Comparison of ENCODE assay signal across 16 cellular contexts in genomic region chr22:29813563-29813962, GRCh38. TPM values are rescaled to one million over a fixed set of nuclear protein-coding genes. Genes with fewer than 3 reads are reported as not detected.
DNase-seq lines count a peak whose midpoint lies in the region; FAIRE-seq and TF ChIP-seq lines count a peak whose summit lies in the region.
"Had no signal": no experiment of that assay in that cellular context is flagged by ENCODE, and none has a peak within 500 bp of the region (broad histone marks: within the 10 kb centered on the region; RNA-seq: fewer than 3 reads in every experiment).

No MANE protein-coding gene starts in this region.

- H3K4me3 ChIP-seq in epithelial cell of proximal tubule (ENCODE audit: low read depth, low read length) (no peak overlapping the region), tibial artery (no peak overlapping the region)

- H3K9me3 ChIP-seq in H9 (ENCODE audit: control insufficient read depth, low read depth, low read length) (no peaks in the 10 kb centered on the region), tibial artery (no peaks in the 10 kb centered on the region)

- H3K56ac ChIP-seq in H9 (ENCODE audit: insufficient read length, low read depth, low read length) = no peak overlapping the region

- H3K79me2 ChIP-seq in H9 (ENCODE audit: insufficient read depth, low read length) = no peaks in the 10 kb centered on the region

- H3K36me3 ChIP-seq in tibial artery = peaks cover 46 to 93% (median 73%) of the 10 kb centered on the region in 3 donors

- H3K36me3 Mint-ChIP-seq in H9 (ENCODE audit: insufficient read depth in 1 of 3, low read depth in 3 of 3) (peaks cover 4 to 70% (median 60%) of the 10 kb centered on the region in 3 experiments; a peak in 6 of 7 replicates), progenitor cell of endocrine pancreas (ENCODE audit: insufficient read depth) (peaks cover 19% of the 10 kb centered on the region)

- H3K18ac ChIP-seq in H9 (ENCODE audit: insufficient read length, low read depth, low read length) = no peak overlapping the region

- intact Hi-C loops in tibial artery (cut with DNase I; ENCODE audit: low total_unique reads) = no loop called here

- H2BK12ac ChIP-seq in H9 (ENCODE audit: insufficient read length, low read depth, low read length) = no peak overlapping the region

- no peak overlapping the region for H2BK15ac ChIP-seq in H9 (ENCODE audit: low read depth, low read length)

- DNase-seq in H9 (no peak), RCC 7860 (ENCODE audit: low spot score) (peak; percentile 64), epithelial cell of proximal tubule (ENCODE audit: low read depth) (no peak), progenitor cell of endocrine pancreas (ENCODE audit: low spot score, unreplicated experiment) (no peak), NCI-H82 treated with DMSO at 0.1 percent for 48 hours (lab: John Stamatoyannopoulos, UW; ENCODE audit: unreplicated experiment) (no peak), tibial artery (no peak), NCI-H2029 treated with DMSO at 0.1 percent for 48 hours (lab: John Stamatoyannopoulos, UW) (no peak)
- DNase-seq in activated CD4-positive, alpha-beta T cell treated with anti-CD3 and anti-CD28 coated beads for 48 hours = no peak
- DNase-seq: activated B cell treated with CpG ODN at 0.5 μM for 24 hours; activated T-cell treated with anti-CD3 and anti-CD28 coated beads, Interleukin-2, amount 50 U/mL, for 1 hour; aorta; COR-L47; Karpas-422; NCI-H226; SHP77 treated with DMSO at 0.1 percent for 48 hours; substantia nigra had no signal

- H3K27ac Mint-ChIP-seq in H9 (no peak overlapping the region; a peak in 1 of 7 replicates), progenitor cell of endocrine pancreas (no peak overlapping the region)
- H3K27ac Mint-ChIP-seq: activated B cell treated with CpG ODN at 0.5 μM for 24 hours had no signal

- WGBS in H9 (ENCODE audit: extremely low coverage, insufficient read length, low lambda C conversion rate) = no CpG with 5 or more reads among the region's 3 CpGs

- no peak overlapping the region for H3K23ac ChIP-seq in H9 (ENCODE audit: insufficient read length, low read depth, low read length)

- H3K27ac ChIP-seq in H9 (ENCODE audit: insufficient read length, low read depth, low read length) = no peak overlapping the region
- H3K27ac ChIP-seq in tibial artery = no peak overlapping the region

- H3K9me3 Mint-ChIP-seq in H9 (no peaks in the 10 kb centered on the region), progenitor cell of endocrine pancreas (ENCODE audit: low read depth) (no peaks in the 10 kb centered on the region)
- H3K9me3 Mint-ChIP-seq: activated B cell treated with CpG ODN at 0.5 μM for 24 hours had no signal

- peak; percentile 77 for FAIRE-seq in RCC 7860 (lab: Jason Lieb, UNC)

- H3K4me2 ChIP-seq in H9 (ENCODE audit: insufficient read depth, insufficient read length, low read length) = no peak overlapping the region

- no peak overlapping the region for H4K91ac ChIP-seq in H9 (ENCODE audit: insufficient read length, low read depth, low read length)

- no peak overlapping the region for H2BK120ac ChIP-seq in H9 (ENCODE audit: low read depth, low read length, poor library complexity, severe bottlenecking)

- H2BK5ac ChIP-seq in H9 (ENCODE audit: insufficient read length, low read length) = no peak overlapping the region

- H4K8ac ChIP-seq in H9 (replicated peaks; ENCODE audit: insufficient read length, low read depth, low read length) = no peak overlapping the region

- H3K27me3 Mint-ChIP-seq in H9 (ENCODE audit: low read depth) (no peaks in the 10 kb centered on the region), progenitor cell of endocrine pancreas (no peaks in the 10 kb centered on the region)
- H3K27me3 Mint-ChIP-seq: activated B cell treated with CpG ODN at 0.5 μM for 24 hours had no signal

- H3K4me1 ChIP-seq in H9 (ENCODE audit: insufficient read depth, low read length) (no peaks in the 10 kb centered on the region), tibial artery (no peaks in the 10 kb centered on the region)

- no peak overlapping the region for H3K14ac ChIP-seq in H9 (ENCODE audit: insufficient read depth, low read length)

- TF ChIP-seq CTCF in H9 (conservative IDR thresholded peaks at IDR 0.05) (peak; percentile 45), epithelial cell of proximal tubule (conservative IDR thresholded peaks at IDR 0.05; ENCODE audit: low read depth, low read length) (peak; percentile 11), progenitor cell of endocrine pancreas (IDR thresholded peaks at IDR 0.05; ENCODE audit: unreplicated experiment) (peak; percentile 39), tibial artery (IDR thresholded peaks at IDR 0.05) (no peak)

- H4K5ac ChIP-seq in H9 (ENCODE audit: insufficient read length, low read depth, low read length) = no peak overlapping the region

- H3K4ac ChIP-seq in H9 (ENCODE audit: low read depth, low read length) = no peak overlapping the region

- H3K27me3 ChIP-seq in H9 (ENCODE audit: insufficient read depth, low read length) (no peaks in the 10 kb centered on the region), tibial artery (no peaks in the 10 kb centered on the region)

- H3K4me1 Mint-ChIP-seq in H9 (peaks cover 0 to 11% of the 10 kb centered on the region in 2 experiments; a peak in 2 of 4 replicates), progenitor cell of endocrine pancreas (ENCODE audit: low read depth) (peaks cover 7% of the 10 kb centered on the region)
- H3K4me1 Mint-ChIP-seq: activated B cell treated with CpG ODN at 0.5 μM for 24 hours had no signal

- H3K79me1 ChIP-seq in H9 (ENCODE audit: insufficient read depth, low read depth, low read length, poor library complexity, severe bottlenecking) = no peaks in the 10 kb centered on the region

- no peak overlapping the region for H3T11ph ChIP-seq in H9 (ENCODE audit: low read length)

- H3K9ac ChIP-seq in H9 (ENCODE audit: extremely low read depth, insufficient read length, low read length) = no peak overlapping the region

- H3K4me3 Mint-ChIP-seq in H9 (no peak overlapping the region), progenitor cell of endocrine pancreas (ENCODE audit: low read depth) (no peak overlapping the region)
- H3K4me3 Mint-ChIP-seq: activated B cell treated with CpG ODN at 0.5 μM for 24 hours had no signal

- H2AK5ac ChIP-seq in H9 (ENCODE audit: insufficient read length, low read length) = no peak overlapping the region

- H3K23me2 ChIP-seq in H9 (ENCODE audit: insufficient read length, low read depth, low read length, poor library complexity, severe bottlenecking) = no peaks in the 10 kb centered on the region

- no peaks in the 10 kb centered on the region for H4K20me1 ChIP-seq in H9 (ENCODE audit: control insufficient read depth, insufficient read depth, insufficient read length)

- no peak overlapping the region for H2BK20ac ChIP-seq in H9 (ENCODE audit: low read depth, low read length, poor library complexity, severe bottlenecking)

- H2AFZ ChIP-seq in H9 (ENCODE audit: low read length) = no peak overlapping the region

RNA-seq across cellular contexts. Expression of gene ASCC2, which starts 24.5 kb away (rescaled TPM):
- total RNA-seq in H9 (2021) = 46.5 and 48.2 TPM in 2 replicates
- total RNA-seq in epithelial cell of proximal tubule = 24.0 and 29.1 TPM in 2 replicates
- 56.1 and 60.6 TPM in 2 replicates for total RNA-seq in progenitor cell of endocrine pancreas

RNA-seq across cellular contexts. Expression of gene UQCR10, which starts 46.4 kb away (rescaled TPM):
- total RNA-seq in H9 (2021) (116 and 124 TPM in 2 replicates), epithelial cell of proximal tubule (72.5 and 173 TPM in 2 replicates), progenitor cell of endocrine pancreas (109 and 120 TPM in 2 replicates)

RNA-seq across cellular contexts. Expression of gene ZMAT5, which starts 46.8 kb away (rescaled TPM):
- total RNA-seq in H9 (2021) (13.4 and 13.9 TPM in 2 replicates), epithelial cell of proximal tubule (24.8 and 27.3 TPM in 2 replicates), progenitor cell of endocrine pancreas (21.1 and 21.2 TPM in 2 replicates)

Comparison
In these comparisons a context has a peak if more than half of its experiments do, and no peak if none do; other contexts are left out.
1. CTCF ChIP-seq: peak in H9 (single experiment), epithelial cell of proximal tubule (single experiment) and progenitor cell of endocrine pancreas (single experiment); none in tibial artery (0 of 2).